ENCODE assay signal across 8 cellular contexts in genomic region chr3:4741404-4742307, GRCh38.
DNase-seq lines count a peak whose midpoint lies in the region; ATAC-seq and TF ChIP-seq lines count a peak whose summit lies in the region.

No MANE protein-coding gene starts in this region.

- H3K4me1 ChIP-seq in CD8-positive, alpha-beta memory T cell (ENCODE audit: insufficient read depth, low read length) = peaks cover 52% of the 10 kb centered on the region

- H3K4me1 Mint-ChIP-seq in CD8-positive, alpha-beta memory T cell = peaks cover 52 to 55% (median 52%) of the 10 kb centered on the region in 3 donors
- peaks cover 70% of the 10 kb centered on the region for H3K4me1 Mint-ChIP-seq in stimulated activated naive CD8-positive, alpha-beta T cell treated with anti-CD3 and anti-CD28 coated beads, Interleukin-15, Interleukin-2, amounts not matched to agents 100 ng/mL and 50 ng/mL, for 24 hours (ENCODE audit: low read depth)

- H3K9me3 Mint-ChIP-seq in CD8-positive, alpha-beta memory T cell = peaks cover 0 to 2% (median 2%) of the 10 kb centered on the region in 5 donors
- peaks cover 15% of the 10 kb centered on the region for H3K9me3 Mint-ChIP-seq in stimulated activated naive CD8-positive, alpha-beta T cell treated with anti-CD3 and anti-CD28 coated beads, Interleukin-15, Interleukin-2, amounts not matched to agents 100 ng/mL and 50 ng/mL, for 24 hours

- H3K9me3 ChIP-seq in CD8-positive, alpha-beta memory T cell (ENCODE audit: low read length) = no peaks in the 10 kb centered on the region

- no peak overlapping the region for H3K4me3 ChIP-seq in CD8-positive, alpha-beta memory T cell (ENCODE audit: low read length)
- H3K4me3 ChIP-seq in astrocyte of the cerebellum (ENCODE audit: low read depth, low read length) (no peak overlapping the region), kidney epithelial cell (ENCODE audit: low read depth, low read length) (no peak overlapping the region)

- CTCF ChIA-PET in CD8-positive, alpha-beta memory T cell (lab: Charles Lee) = interaction anchor here (1.0 kb wide), 1 partner anchor 238 kb away, joined by 4 read pairs; no protein-coding TSS in a partner anchor

- peak overlapping the region in 5 of 7 donors; percentile 45 to 75 (median 61) for H3K4me3 Mint-ChIP-seq in CD8-positive, alpha-beta memory T cell
- H3K4me3 Mint-ChIP-seq in stimulated activated naive CD8-positive, alpha-beta T cell treated with anti-CD3 and anti-CD28 coated beads, Interleukin-15, Interleukin-2, amounts not matched to agents 100 ng/mL and 50 ng/mL, for 24 hours = peak overlapping the region; percentile 58

- no peak for DNase-seq in CD8-positive, alpha-beta memory T cell
- DNase-seq in NCI-H69 (lab: John Stamatoyannopoulos, UW) (peak; percentile 6), astrocyte of the cerebellum (ENCODE audit: low read depth) (peak; percentile 99), kidney epithelial cell (ENCODE audit: low read depth) (peak; percentile 95), midbrain (lab: John Stamatoyannopoulos, UW) (no peak)
- DNase-seq in activated CD8-positive, alpha-beta memory T cell treated with anti-CD3 and anti-CD28 coated beads, Interleukin-2, amount 50 U/mL, for 4 hours = no peak

- H3K27me3 ChIP-seq in CD8-positive, alpha-beta memory T cell (ENCODE audit: insufficient read depth, low read length, poor library complexity, severe bottlenecking) = no peaks in the 10 kb centered on the region
- no peaks in the 10 kb centered on the region for H3K27me3 ChIP-seq in kidney epithelial cell (ENCODE audit: control insufficient read depth, insufficient read depth, low read length)

- in situ Hi-C loops in astrocyte of the cerebellum (cut with HindIII; ENCODE audit: low sequenced_read_pairs) = no loop called here

- peak overlapping the region; percentile 77 for H3K27ac ChIP-seq in CD8-positive, alpha-beta memory T cell (ENCODE audit: low read depth, low read length)

- peak overlapping the region; percentile 3 to 95 (median 78) for H3K27ac Mint-ChIP-seq in CD8-positive, alpha-beta memory T cell
- peak overlapping the region; percentile 91 for H3K27ac Mint-ChIP-seq in stimulated activated naive CD8-positive, alpha-beta T cell treated with anti-CD3 and anti-CD28 coated beads, Interleukin-15, Interleukin-2, amounts not matched to agents 100 ng/mL and 50 ng/mL, for 24 hours

- POLR2A ChIA-PET in CD8-positive, alpha-beta memory T cell (lab: Charles Lee) = no interaction called here

- ATAC-seq in GM18502 (IDR thresholded peaks at IDR 0.05; ENCODE audit: poor library complexity, unreplicated experiment) = no peak

- H3K36me3 ChIP-seq in CD8-positive, alpha-beta memory T cell (ENCODE audit: insufficient read depth, low read length) = no peaks in the 10 kb centered on the region
- H3K36me3 ChIP-seq in kidney epithelial cell (ENCODE audit: control insufficient read depth, insufficient read depth, low read length) = no peaks in the 10 kb centered on the region

- no peaks in the 10 kb centered on the region for H3K27me3 Mint-ChIP-seq in CD8-positive, alpha-beta memory T cell
- H3K27me3 Mint-ChIP-seq in stimulated activated naive CD8-positive, alpha-beta T cell treated with anti-CD3 and anti-CD28 coated beads, Interleukin-15, Interleukin-2, amounts not matched to agents 100 ng/mL and 50 ng/mL, for 24 hours = no peaks in the 10 kb centered on the region

- peaks cover 19 to 56% (median 22%) of the 10 kb centered on the region in 3 donors for H3K36me3 Mint-ChIP-seq in CD8-positive, alpha-beta memory T cell
- H3K36me3 Mint-ChIP-seq in stimulated activated naive CD8-positive, alpha-beta T cell treated with anti-CD3 and anti-CD28 coated beads, Interleukin-15, Interleukin-2, amounts not matched to agents 100 ng/mL and 50 ng/mL, for 24 hours (ENCODE audit: low read depth) = peaks cover 79% of the 10 kb centered on the region

- TF ChIP-seq CTCF in astrocyte of the cerebellum (IDR thresholded peaks at IDR 0.05; ENCODE audit: low read depth, low read length, missing control alignments) = no peak
- TF ChIP-seq CTCF in kidney epithelial cell (IDR thresholded peaks at IDR 0.05; ENCODE audit: insufficient read depth, low read length, poor library complexity, severe bottlenecking) = no peak

Comparison
In these comparisons a context has a peak if more than half of its experiments do, and no peak if none do; other contexts are left out.
1. DNase-seq: peak in NCI-H69 (single experiment), astrocyte of the cerebellum (single experiment) and kidney epithelial cell (single experiment); none in CD8-positive, alpha-beta memory T cell (0 of 5), midbrain (single experiment) and activated CD8-positive, alpha-beta memory T cell treated with anti-CD3 and anti-CD28 coated beads, Interleukin-2, amount 50 U/mL, for 4 hours (single experiment).